22 cellular contexts compared by ENCODE assay signal in the genomic region with DNA sequence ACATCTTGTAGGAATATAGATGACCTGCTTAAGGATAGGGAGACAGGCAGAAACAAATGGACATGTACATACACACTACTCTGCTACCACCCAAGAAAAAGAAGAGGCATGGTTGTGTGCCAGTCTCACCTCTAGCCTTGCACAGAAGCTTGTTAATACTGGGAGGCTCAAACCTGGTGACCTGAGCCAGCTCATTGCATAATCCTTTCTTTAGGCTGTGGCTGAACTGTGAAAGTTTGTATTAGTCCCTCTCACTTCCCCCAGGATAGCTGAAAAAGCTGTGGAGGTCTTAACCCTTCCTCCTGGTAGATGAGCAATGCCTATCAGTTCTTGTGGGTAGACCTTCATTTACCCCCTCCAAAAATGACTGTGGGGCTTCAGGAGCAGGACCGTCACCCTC. TPM values are rescaled to one million over a fixed set of nuclear protein-coding genes. Genes with fewer than 3 reads are reported as not detected.
"Had no signal": no experiment of that assay in that cellular context is flagged by ENCODE, and none has a peak within 500 bp of the region (broad histone marks: within the 10 kb centered on the region; RNA-seq: fewer than 3 reads in every experiment).

No MANE protein-coding gene starts in this region.

- H3K9me3 ChIP-seq: gastrocnemius medialis, heart left ventricle, mucosa of descending colon, ovary, testis had no signal

- H3K36me3 ChIP-seq: gastrocnemius medialis, heart left ventricle, neural progenitor cell, ovary had no signal

- ATAC-seq: activated CD4-positive, alpha-beta T cell treated with anti-CD3 and anti-CD28 coated beads for 36 hours; effector memory CD8-positive, alpha-beta T cell; gastrocnemius medialis; heart left ventricle; mucosa of descending colon; naive thymus-derived CD4-positive, alpha-beta T cell; sciatic nerve; stimulated activated memory B cell treated with anti-CD40 and anti-IgM and Interleukin-4, amounts not matched to agents 10 μg/mL and 1 μg/mL and 100 μg/mL, for 72 hours; WTC11 had no signal

- H3K27ac ChIP-seq: gastrocnemius medialis, heart left ventricle, neural progenitor cell, ovary, testis had no signal

- H3K9ac ChIP-seq: neural progenitor cell had no signal

- H3K27me3 ChIP-seq: gastrocnemius medialis, heart left ventricle, neural progenitor cell, ovary, testis had no signal

- DNase-seq: activated CD4-positive, alpha-beta T cell treated with anti-CD3 and anti-CD28 coated beads for 36 hours; activated CD4-positive, alpha-beta T cell treated with anti-CD3 and anti-CD28 coated beads, Interleukin-2, amount 50 U/mL, for 48 hours; activated gamma-delta T cell treated with Interleukin-2 at 50 U/mL for 16 hours; effector memory CD8-positive, alpha-beta T cell; gastrocnemius medialis; heart left ventricle; kidney glomerular epithelial cell; mesenchymal stem cell; mucosa of descending colon; naive thymus-derived CD4-positive, alpha-beta T cell; ovary; stimulated activated CD4-positive, alpha-beta T cell treated with anti-CD3 and anti-CD28 coated beads, Interleukin-4, amount 100 ng/mL, for 4 hours; testis had no signal

- H3K4me1 ChIP-seq: gastrocnemius medialis, heart left ventricle, neural progenitor cell, testis had no signal

- H3K4me2 ChIP-seq: neural progenitor cell had no signal

- H2AFZ ChIP-seq: neural progenitor cell had no signal

- H3K4me3 ChIP-seq: gastrocnemius medialis, heart left ventricle, mucosa of descending colon, neural progenitor cell, ovary, testis had no signal

RNA-seq across cellular contexts. Expression of gene TPD52L3, which starts 28.7 kb away (rescaled TPM):
- total RNA-seq: activated CD4-positive, alpha-beta T cell treated with anti-CD3 and anti-CD28 coated beads for 36 hours; cardiac septum; dermis microvascular lymphatic vessel endothelial cell; gastrocnemius medialis; heart left ventricle; liver; mucosa of descending colon; naive thymus-derived CD4-positive, alpha-beta T cell; ovary; pulmonary artery endothelial cell; sciatic nerve; T-helper 2 cell treated with Interferon-gamma antibody and Interleukin-4, amounts not matched to agents 100 ng/mL and 5 ng/mL, for 36 hours; WTC11 had no signal
- polyA plus RNA-seq: heart left ventricle; liver; naive thymus-derived CD4-positive, alpha-beta T cell; ovary had no signal
